Comparison of ENCODE assay signal across 22 cellular contexts in the genomic region with DNA sequence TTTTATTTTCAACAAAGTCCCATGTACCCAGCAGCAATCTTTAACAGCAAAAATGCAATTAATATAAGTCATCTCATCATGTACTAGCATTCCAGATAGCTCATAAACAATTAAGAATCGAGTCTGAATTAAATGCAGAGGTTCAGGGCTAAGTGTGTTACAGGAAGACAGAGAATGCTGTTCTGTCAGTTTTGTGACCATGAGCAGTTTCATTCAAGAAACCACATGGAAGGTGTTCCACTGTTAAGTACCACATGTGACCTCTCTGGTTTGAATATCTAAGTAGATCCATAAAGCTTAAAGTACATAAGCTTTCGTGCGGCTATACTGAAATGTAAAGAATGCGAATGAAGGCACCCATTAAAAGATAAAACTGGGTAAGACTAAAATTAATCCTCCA.
"Had no signal": no experiment of that assay in that cellular context is flagged by ENCODE, and none has a peak within 500 bp of the region (broad histone marks: within the 10 kb centered on the region; RNA-seq: fewer than 3 reads in every experiment).

No MANE protein-coding gene starts in this region.

- H3K27me3 Mint-ChIP-seq: dendritic cell treated with granulocyte-macrophage colony-stimulating factor and Interleukin-4, amounts not matched to agents 40 ng/mL and 50 ng/mL, for 4 days; effector memory CD8-positive, alpha-beta T cell; natural killer cell treated with Interleukin-12 subunit alpha and Interleukin-12 subunit beta and Interleukin-15 and Interleukin-18, amount 100 ng/mL, for 72 hours; stimulated activated naive CD8-positive, alpha-beta T cell treated with anti-CD3 and anti-CD28 coated beads, Interleukin-15, Interleukin-2, amounts not matched to agents 100 ng/mL and 50 ng/mL, for 24 hours had no signal

- H3K27ac ChIP-seq: foreskin keratinocyte, hepatocyte, psoas muscle, right lobe of liver, tibial artery, upper lobe of right lung had no signal

- H3K9me3 ChIP-seq: psoas muscle, right lobe of liver, tibial artery, upper lobe of right lung had no signal

- DNase-seq: effector memory CD8-positive, alpha-beta T cell; erythroblast; foreskin keratinocyte; left colon; left ventricle myocardium superior; mesenchymal stem cell; midbrain; psoas muscle; right lobe of liver; stimulated activated CD4-positive, alpha-beta T cell treated with anti-CD3 and anti-CD28 coated beads, Interleukin-15, amount 100 ng/mL, for 24 hours; stimulated activated CD4-positive, alpha-beta T cell treated with anti-CD3 and anti-CD28 coated beads, Interleukin-1b, Interleukin-23, amount 100 ng/mL, for 48 hours; stimulated activated CD4-positive, alpha-beta T cell treated with anti-CD3 and anti-CD28 coated beads, Interleukin-4, amount 100 ng/mL, for 24 hours; tibial artery; upper lobe of right lung had no signal

- H3K4me1 ChIP-seq: foreskin keratinocyte, psoas muscle, right lobe of liver, tibial artery, upper lobe of right lung had no signal

- H3K9me3 Mint-ChIP-seq: effector memory CD8-positive, alpha-beta T cell; natural killer cell treated with Interleukin-12 subunit alpha and Interleukin-12 subunit beta and Interleukin-15 and Interleukin-18, amount 100 ng/mL, for 72 hours; stimulated activated memory B cell treated with anti-CD40 and anti-IgM and Interleukin-4, amounts not matched to agents 10 μg/mL and 1 μg/mL and 100 μg/mL, for 72 hours; stimulated activated naive CD8-positive, alpha-beta T cell treated with anti-CD3 and anti-CD28 coated beads, Interleukin-15, Interleukin-2, amounts not matched to agents 100 ng/mL and 50 ng/mL, for 24 hours had no signal

- FAIRE-seq: colon, endothelial cell of umbilical vein had no signal

- H3K27me3 ChIP-seq: foreskin keratinocyte, hepatocyte, right lobe of liver, tibial artery, upper lobe of right lung had no signal

- H3K4me2 ChIP-seq: hepatocyte had no signal

- H3K4me1 Mint-ChIP-seq: stimulated activated memory B cell treated with anti-CD40 and anti-IgM and Interleukin-4, amounts not matched to agents 10 μg/mL and 1 μg/mL and 100 μg/mL, for 72 hours had no signal

- H3K4me3 ChIP-seq: hepatocyte, lung, psoas muscle, right lobe of liver, tibial artery, upper lobe of right lung had no signal

- H3K4me3 Mint-ChIP-seq: dendritic cell treated with granulocyte-macrophage colony-stimulating factor and Interleukin-4, amounts not matched to agents 40 ng/mL and 50 ng/mL, for 4 days; effector memory CD8-positive, alpha-beta T cell; natural killer cell treated with Interleukin-12 subunit alpha and Interleukin-12 subunit beta and Interleukin-15 and Interleukin-18, amount 100 ng/mL, for 72 hours; stimulated activated memory B cell treated with anti-CD40 and anti-IgM and Interleukin-4, amounts not matched to agents 10 μg/mL and 1 μg/mL and 100 μg/mL, for 72 hours; stimulated activated naive CD8-positive, alpha-beta T cell treated with anti-CD3 and anti-CD28 coated beads, Interleukin-15, Interleukin-2, amounts not matched to agents 100 ng/mL and 50 ng/mL, for 24 hours had no signal

- H3K36me3 Mint-ChIP-seq: natural killer cell treated with Interleukin-12 subunit alpha and Interleukin-12 subunit beta and Interleukin-15 and Interleukin-18, amount 100 ng/mL, for 72 hours; stimulated activated memory B cell treated with anti-CD40 and anti-IgM and Interleukin-4, amounts not matched to agents 10 μg/mL and 1 μg/mL and 100 μg/mL, for 72 hours had no signal

- ATAC-seq: effector memory CD8-positive, alpha-beta T cell; foreskin keratinocyte; left colon; natural killer cell treated with Interleukin-12 subunit alpha and Interleukin-12 subunit beta and Interleukin-15 and Interleukin-18, amount 100 ng/mL, for 72 hours; psoas muscle; right lobe of liver; stimulated activated memory B cell treated with anti-CD40 and anti-IgM and Interleukin-4, amounts not matched to agents 10 μg/mL and 1 μg/mL and 100 μg/mL, for 72 hours; upper lobe of right lung had no signal

- H3K27ac Mint-ChIP-seq: dendritic cell treated with granulocyte-macrophage colony-stimulating factor and Interleukin-4, amounts not matched to agents 40 ng/mL and 50 ng/mL, for 4 days; effector memory CD8-positive, alpha-beta T cell; natural killer cell treated with Interleukin-12 subunit alpha and Interleukin-12 subunit beta and Interleukin-15 and Interleukin-18, amount 100 ng/mL, for 72 hours; stimulated activated memory B cell treated with anti-CD40 and anti-IgM and Interleukin-4, amounts not matched to agents 10 μg/mL and 1 μg/mL and 100 μg/mL, for 72 hours; stimulated activated naive CD8-positive, alpha-beta T cell treated with anti-CD3 and anti-CD28 coated beads, Interleukin-15, Interleukin-2, amounts not matched to agents 100 ng/mL and 50 ng/mL, for 24 hours had no signal

- H2AFZ ChIP-seq: hepatocyte had no signal

- H3K36me3 ChIP-seq: right lobe of liver, tibial artery, upper lobe of right lung had no signal

- H3K79me2 ChIP-seq: hepatocyte had no signal
